ENCODE assay signal across 23 cellular contexts in genomic region chr2:43778233-43778632, GRCh38. TPM values are rescaled to one million over a fixed set of nuclear protein-coding genes. Genes with fewer than 3 reads are reported as not detected.
DNase-seq lines count a peak whose midpoint lies in the region; ATAC-seq, FAIRE-seq and TF ChIP-seq lines count a peak whose summit lies in the region.
"Had no signal": no experiment of that assay in that cellular context is flagged by ENCODE, and none has a peak within 500 bp of the region (broad histone marks: within the 10 kb centered on the region; RNA-seq: fewer than 3 reads in every experiment).

No MANE protein-coding gene starts in this region.

- H3K27ac ChIP-seq in pancreas, result no peak overlapping the region
- H3K27ac ChIP-seq: GM23248 had no signal

- H3K4me1 ChIP-seq in pancreas, result no peaks in the 10 kb centered on the region
- H3K4me1 ChIP-seq: BE2C had no signal

- no peak overlapping the region for H3K4me3 ChIP-seq in pancreas
- H3K4me3 ChIP-seq: GM12878, GM23248 had no signal

- H3K9me3 ChIP-seq in pancreas, result no peaks in the 10 kb centered on the region
- H3K9me3 ChIP-seq: BE2C had no signal

- ATAC-seq in pancreas, result no peak
- no peak for ATAC-seq in HG03280 (IDR thresholded peaks at IDR 0.05; ENCODE audit: unreplicated experiment)
- ATAC-seq: GM12878 had no signal

- WGBS in pancreas, 2 donors, result 92 to 95% methylated on average over 8 of the region's 8 CpGs

- DNase-seq in RPMI7951 (ENCODE audit: low read depth), result peak; percentile 30
- DNase-seq in amniotic epithelial cell (ENCODE audit: low read depth), result peak; percentile 41
- DNase-seq in iris pigment epithelial cell (ENCODE audit: low read depth), result peak; percentile 20
- DNase-seq in pancreas, result no peak
- no peak for DNase-seq in NCI-H146 (lab: John Stamatoyannopoulos, UW)
- DNase-seq: ACHN; BE2C; C1 segment of cervical spinal cord; CD4-positive, CD25-positive, alpha-beta regulatory T cell; CD8-positive, alpha-beta memory T cell; COR-L47; DMS 273 treated with DMSO at 0.1 percent for 48 hours; DMS53; DND-41; EL; GM23248; HCEC 1CT; IMR-90 had no signal

- H3K36me3 ChIP-seq in pancreas, result no peaks in the 10 kb centered on the region
- H3K36me3 ChIP-seq: BE2C had no signal

- intact Hi-C loops in pancreas (cut with DNase I), result no loop called here

- no peaks in the 10 kb centered on the region for H3K27me3 ChIP-seq in pancreas
- H3K27me3 ChIP-seq: BE2C had no signal

- TF ChIP-seq CTCF in pancreas (IDR thresholded peaks at IDR 0.05), result no peak

- FAIRE-seq in pancreas (lab: Jason Lieb, UNC), result no peak
- FAIRE-seq: GM12878, GM19239, H54, HTR-8/SVneo had no signal

RNA-seq across cellular contexts. Expression of gene DYNC2LI1, which starts 4.4 kb away (rescaled TPM):
- total RNA-seq in RPMI7951 (2014; rRNA removed; shearing (Covaris generic)), result 24.2 and 27.4 TPM in 2 replicates
- 10 to 100 TPM in 1 of 6 donors, 1 to 10 TPM in 5; 3.8 to 12.0 (median 9.3) TPM for total RNA-seq in pancreas
- polyA plus RNA-seq in pancreas, result 10 to 100 TPM in 1 of 2 donors, 1 to 10 TPM in 1; 8.9 to 22.7 TPM

Comparison
In these comparisons a context has a peak if more than half of its experiments do, and no peak if none do; other contexts are left out.
1. DNase-seq: peak in RPMI7951 (single experiment), amniotic epithelial cell (single experiment) and iris pigment epithelial cell (single experiment); none in pancreas (0 of 6) and NCI-H146 (single experiment).